8 cellular contexts compared by ENCODE assay signal in the genomic region with DNA sequence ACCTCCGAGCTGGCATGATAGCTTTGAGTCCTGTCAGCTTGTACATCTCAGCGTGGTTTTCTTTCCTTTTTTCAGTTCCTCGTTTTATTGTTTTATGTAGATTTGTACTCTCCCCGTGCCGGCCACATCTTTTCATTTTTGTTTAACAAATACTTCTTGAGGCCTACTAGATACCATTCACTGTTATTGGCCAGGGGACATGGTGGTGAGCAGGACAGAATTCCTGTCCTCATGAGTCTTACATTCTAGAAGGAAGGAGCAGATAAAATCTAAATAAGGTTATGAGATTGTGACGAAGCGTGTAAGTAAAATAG. TPM values are rescaled to one million over a fixed set of nuclear protein-coding genes. Genes with fewer than 3 reads are reported as not detected.
DNase-seq lines count a peak whose midpoint lies in the region; ATAC-seq and TF ChIP-seq lines count a peak whose summit lies in the region.

No MANE protein-coding gene starts in this region.

- DNase-seq in astrocyte of the cerebellum (ENCODE audit: low read depth): no peak
- no peak for DNase-seq in lung (ENCODE audit: low spot score)
- no peak for DNase-seq in stimulated activated naive CD8-positive, alpha-beta T cell treated with anti-CD3 and anti-CD28 coated beads, Interleukin-15, Interleukin-2, amounts not matched to agents 100 U/mL and 50 U/mL, for 24 hours
- DNase-seq in activated CD4-positive, alpha-beta memory T cell treated with anti-CD3 and anti-CD28 coated beads for 36 hours: no peak
- DNase-seq in SK-N-DZ (ENCODE audit: low spot score): no peak

- H3K36me3 ChIP-seq in BLaER1 (peaks cover 8% of the 10 kb centered on the region; the same call in 1 of the 2 replicates), lung (ENCODE audit: control insufficient read depth in 2 of 2, insufficient read depth in 2 of 2, low read length in 2 of 2) (no peaks in the 10 kb centered on the region)

- ATAC-seq in HG03460 (IDR thresholded peaks at IDR 0.05; ENCODE audit: unreplicated experiment): peak; percentile 44
- no peak for ATAC-seq in lung (ENCODE audit: insufficient read depth, low FRiP score)
- no peak for ATAC-seq in stimulated activated naive CD8-positive, alpha-beta T cell treated with anti-CD3 and anti-CD28 coated beads, Interleukin-15, Interleukin-2, amounts not matched to agents 100 U/mL and 50 U/mL, for 24 hours

- peak; percentile 43 for TF ChIP-seq POLR2A in GM19193 (IDR thresholded peaks at IDR 0.05; ENCODE audit: extremely low read depth, insufficient read depth, insufficient read length)

- no peaks in the 10 kb centered on the region for H3K27me3 ChIP-seq in BLaER1
- H3K27me3 ChIP-seq in lung (ENCODE audit: control insufficient read depth, insufficient read depth): no peaks in the 10 kb centered on the region

- H3K9ac ChIP-seq in BLaER1: peak overlapping the region; percentile 89

- H3K4me1 Mint-ChIP-seq in activated CD4-positive, alpha-beta memory T cell treated with anti-CD3 and anti-CD28 coated beads for 36 hours (ENCODE audit: low read depth): peaks cover 12% of the 10 kb centered on the region

- intact Hi-C loops in activated CD4-positive, alpha-beta memory T cell treated with anti-CD3 and anti-CD28 coated beads for 36 hours (cut with micrococcal nuclease): loop anchor here (1.0 to 10.0 kb wide), 12 partner anchors 19 to 480 kb away; a partner anchor contains a TSS

- H4K20me1 ChIP-seq in BLaER1: peaks cover 58% of the 10 kb centered on the region

- no peak for TF ChIP-seq CTCF in astrocyte of the cerebellum (IDR thresholded peaks at IDR 0.05; ENCODE audit: low read depth, low read length, missing control alignments)
- no peak for TF ChIP-seq CTCF in lung (IDR thresholded peaks at IDR 0.05; ENCODE audit: control extremely low read depth, extremely low read depth)

- H3K27me3 Mint-ChIP-seq in activated CD4-positive, alpha-beta memory T cell treated with anti-CD3 and anti-CD28 coated beads for 36 hours: no peaks in the 10 kb centered on the region

- H3K4me3 ChIP-seq in BLaER1 (peak overlapping the region; percentile 94), astrocyte of the cerebellum (ENCODE audit: low read depth, low read length) (peak overlapping the region; percentile 86), lung (peak overlapping the region; percentile 79)

- CTCF ChIA-PET in activated CD4-positive, alpha-beta memory T cell treated with anti-CD3 and anti-CD28 coated beads for 36 hours (lab: Charles Lee): interaction anchor here (1.0 to 1.7 kb wide), 5 partner anchors 13 to 177 kb away, joined by 3 to 8 read pairs (median 3); no protein-coding TSS in a partner anchor

- WGBS in lung, 2 donors: 9% methylated on average over 7 of the region's 7 CpGs

- H3K9me3 ChIP-seq in BLaER1 (no peaks in the 10 kb centered on the region), lung (ENCODE audit: control insufficient read depth in 2 of 2, insufficient read depth in 1 of 2, low read length in 1 of 2) (no peaks in the 10 kb centered on the region)

- no peak overlapping the region for H3K4me3 Mint-ChIP-seq in activated CD4-positive, alpha-beta memory T cell treated with anti-CD3 and anti-CD28 coated beads for 36 hours

- in situ Hi-C loops in astrocyte of the cerebellum (cut with HindIII; ENCODE audit: low sequenced_read_pairs): no loop called here

- H3K27ac ChIP-seq in BLaER1 (peak overlapping the region; percentile 74), lung (ENCODE audit: low read depth in 1 of 2, low read length in 1 of 2) (peak overlapping the region; percentile 90 to 93)

- POLR2A ChIA-PET in activated CD4-positive, alpha-beta memory T cell treated with anti-CD3 and anti-CD28 coated beads for 36 hours (lab: Charles Lee): interaction anchor here (0.6 to 2.9 kb wide), 5 partner anchors 9 to 104 kb away, joined by 3 to 22 read pairs (median 3); no protein-coding TSS in a partner anchor

- no peaks in the 10 kb centered on the region for H3K9me3 Mint-ChIP-seq in activated CD4-positive, alpha-beta memory T cell treated with anti-CD3 and anti-CD28 coated beads for 36 hours

- no peak overlapping the region for H3K27ac Mint-ChIP-seq in activated CD4-positive, alpha-beta memory T cell treated with anti-CD3 and anti-CD28 coated beads for 36 hours

- H3K4me2 ChIP-seq in BLaER1: peak overlapping the region; percentile 89

- H3K36me3 Mint-ChIP-seq in activated CD4-positive, alpha-beta memory T cell treated with anti-CD3 and anti-CD28 coated beads for 36 hours: no peaks in the 10 kb centered on the region

- H3K4me1 ChIP-seq in BLaER1 (peaks cover 31% of the 10 kb centered on the region), lung (ENCODE audit: control insufficient read depth in 2 of 2, insufficient read depth in 2 of 2, low read length in 2 of 2) (peaks cover 8 to 15% of the 10 kb centered on the region in 2 donors)

RNA-seq across cellular contexts. Expression of a gene that starts 1.2 kb away (rescaled TPM):
- 100 to 1,000 TPM in 1 of 2 donors, 10 to 100 TPM in 1; 39.0 to 157 TPM for total RNA-seq in lung
- polyA plus RNA-seq in lung: 10 to 100 TPM; 32.2 to 36.1 TPM
- total RNA-seq in activated CD4-positive, alpha-beta memory T cell treated with anti-CD3 and anti-CD28 coated beads for 36 hours: 10 to 100 TPM; 12.4 to 13.5 TPM
- polyA plus RNA-seq in SK-N-DZ (2014; cell fraction: cytosol; rRNA removed): 33.9 and 34.5 TPM in 2 replicates
- 16.9 and 17.8 TPM in 2 replicates for polyA plus RNA-seq in SK-N-DZ (2014; cell fraction: nucleus; rRNA removed)
